9 cellular contexts compared by ENCODE assay signal in the genomic region with DNA sequence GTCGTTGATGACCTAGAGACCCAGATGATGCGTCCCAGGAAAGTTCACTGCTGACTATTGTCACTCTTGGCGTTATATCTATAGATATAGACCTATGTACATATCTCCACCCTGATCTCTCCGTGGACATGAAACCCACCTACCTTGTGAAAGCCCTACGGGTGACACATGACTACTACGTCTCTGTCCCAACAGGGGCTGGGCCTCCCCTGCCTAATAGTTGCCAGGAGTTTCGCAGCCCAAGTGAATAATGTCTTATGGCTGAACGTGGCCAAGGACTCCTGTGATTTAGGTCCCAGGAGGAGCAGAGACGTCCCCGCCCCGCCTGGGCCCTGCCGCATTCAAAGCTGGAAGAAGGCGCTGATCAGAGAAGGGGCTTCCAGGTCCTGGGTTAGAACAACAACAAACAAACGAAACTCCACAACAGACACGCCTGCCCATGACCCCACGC. TPM values are rescaled to one million over a fixed set of nuclear protein-coding genes. Genes with fewer than 3 reads are reported as not detected.
DNase-seq lines count a peak whose midpoint lies in the region; ATAC-seq lines count a peak whose summit lies in the region.
"Had no signal": no experiment of that assay in that cellular context is flagged by ENCODE, and none has a peak within 500 bp of the region (broad histone marks: within the 10 kb centered on the region; RNA-seq: fewer than 3 reads in every experiment).

No MANE protein-coding gene starts in this region.

- POLR2A ChIA-PET in activated CD4-positive, alpha-beta memory T cell treated with anti-CD3 and anti-CD28 coated beads, Interleukin-2, amount 10 ng/mL, durations not matched to agents 7 days and 5 days (lab: Charles Lee), result interaction anchor here (1.3 kb wide), 1 partner anchor 49 kb away, joined by 4 read pairs; no protein-coding TSS in a partner anchor

- H3K27ac Mint-ChIP-seq in T-helper 2 cell treated with Interferon-gamma antibody and Interleukin-4, amounts not matched to agents 5 μg/mL and 100 μg/mL, for 36 hours, result peak overlapping the region; percentile 4
- no peak overlapping the region for H3K27ac Mint-ChIP-seq in activated CD4-positive, alpha-beta memory T cell treated with anti-CD3 and anti-CD28 coated beads, Interleukin-2, amount 10 ng/mL, durations not matched to agents 7 days and 5 days
- no peak overlapping the region for H3K27ac Mint-ChIP-seq in stimulated activated effector memory CD8-positive, alpha-beta T cell treated with anti-CD3 and anti-CD28 coated beads, Interleukin-12 subunit alpha, Interleukin-12 subunit beta, amount 100 ng/mL, for 72 hours

- DNase-seq in T-helper 2 cell treated with Interferon-gamma antibody and Interleukin-4, amounts not matched to agents 5 μg/mL and 100 μg/mL, for 36 hours (ENCODE audit: low spot score), result no peak
- DNase-seq in T-helper 2 cell (no peak), NCI-H2107 (lab: John Stamatoyannopoulos, UW) (no peak), anterior cingulate cortex (lab: John Stamatoyannopoulos, UW) (no peak)
- DNase-seq in activated CD4-positive, alpha-beta memory T cell treated with anti-CD3 and anti-CD28 coated beads, Interleukin-2, amount 10 ng/mL, durations not matched to agents 7 days and 5 days, result no peak
- DNase-seq in stimulated activated effector memory CD8-positive, alpha-beta T cell treated with anti-CD3 and anti-CD28 coated beads, Interleukin-12 subunit alpha, Interleukin-12 subunit beta, amount 100 ng/mL, for 72 hours (ENCODE audit: low spot score in 2 of 2), result no peak
- DNase-seq: NCI-H1694 had no signal

- peaks cover 15% of the 10 kb centered on the region for H3K4me1 Mint-ChIP-seq in T-helper 2 cell treated with Interferon-gamma antibody and Interleukin-4, amounts not matched to agents 5 μg/mL and 100 μg/mL, for 36 hours (ENCODE audit: low read depth)
- peaks cover 34% of the 10 kb centered on the region for H3K4me1 Mint-ChIP-seq in activated CD4-positive, alpha-beta memory T cell treated with anti-CD3 and anti-CD28 coated beads, Interleukin-2, amount 10 ng/mL, durations not matched to agents 7 days and 5 days
- H3K4me1 Mint-ChIP-seq in stimulated activated effector memory CD8-positive, alpha-beta T cell treated with anti-CD3 and anti-CD28 coated beads, Interleukin-12 subunit alpha, Interleukin-12 subunit beta, amount 100 ng/mL, for 72 hours, result peaks cover 40% of the 10 kb centered on the region

- peak overlapping the region; percentile 21 for H3K4me3 ChIP-seq in iPS-11a (ENCODE audit: low read depth, low read length)

- no peaks in the 10 kb centered on the region for H3K36me3 Mint-ChIP-seq in T-helper 2 cell treated with Interferon-gamma antibody and Interleukin-4, amounts not matched to agents 5 μg/mL and 100 μg/mL, for 36 hours (ENCODE audit: low read depth)
- peaks cover 2% of the 10 kb centered on the region for H3K36me3 Mint-ChIP-seq in activated CD4-positive, alpha-beta memory T cell treated with anti-CD3 and anti-CD28 coated beads, Interleukin-2, amount 10 ng/mL, durations not matched to agents 7 days and 5 days (ENCODE audit: low read depth)
- H3K36me3 Mint-ChIP-seq in stimulated activated effector memory CD8-positive, alpha-beta T cell treated with anti-CD3 and anti-CD28 coated beads, Interleukin-12 subunit alpha, Interleukin-12 subunit beta, amount 100 ng/mL, for 72 hours, result no peaks in the 10 kb centered on the region

- no peaks in the 10 kb centered on the region for H3K9me3 Mint-ChIP-seq in T-helper 2 cell treated with Interferon-gamma antibody and Interleukin-4, amounts not matched to agents 5 μg/mL and 100 μg/mL, for 36 hours
- no peaks in the 10 kb centered on the region for H3K9me3 Mint-ChIP-seq in activated CD4-positive, alpha-beta memory T cell treated with anti-CD3 and anti-CD28 coated beads, Interleukin-2, amount 10 ng/mL, durations not matched to agents 7 days and 5 days
- no peaks in the 10 kb centered on the region for H3K9me3 Mint-ChIP-seq in stimulated activated effector memory CD8-positive, alpha-beta T cell treated with anti-CD3 and anti-CD28 coated beads, Interleukin-12 subunit alpha, Interleukin-12 subunit beta, amount 100 ng/mL, for 72 hours

- CTCF ChIA-PET in activated CD4-positive, alpha-beta memory T cell treated with anti-CD3 and anti-CD28 coated beads, Interleukin-2, amount 10 ng/mL, durations not matched to agents 7 days and 5 days (lab: Charles Lee), result no interaction called here

- H3K4me3 Mint-ChIP-seq in T-helper 2 cell treated with Interferon-gamma antibody and Interleukin-4, amounts not matched to agents 5 μg/mL and 100 μg/mL, for 36 hours, result peak overlapping the region; percentile 39
- peak overlapping the region; percentile 58 for H3K4me3 Mint-ChIP-seq in activated CD4-positive, alpha-beta memory T cell treated with anti-CD3 and anti-CD28 coated beads, Interleukin-2, amount 10 ng/mL, durations not matched to agents 7 days and 5 days
- H3K4me3 Mint-ChIP-seq in stimulated activated effector memory CD8-positive, alpha-beta T cell treated with anti-CD3 and anti-CD28 coated beads, Interleukin-12 subunit alpha, Interleukin-12 subunit beta, amount 100 ng/mL, for 72 hours, result peak overlapping the region; percentile 68

- peaks cover 87% of the 10 kb centered on the region for H3K27me3 Mint-ChIP-seq in T-helper 2 cell treated with Interferon-gamma antibody and Interleukin-4, amounts not matched to agents 5 μg/mL and 100 μg/mL, for 36 hours (ENCODE audit: low read depth)
- H3K27me3 Mint-ChIP-seq in activated CD4-positive, alpha-beta memory T cell treated with anti-CD3 and anti-CD28 coated beads, Interleukin-2, amount 10 ng/mL, durations not matched to agents 7 days and 5 days, result peaks cover 81% of the 10 kb centered on the region

- no peak for ATAC-seq in stimulated activated effector memory CD8-positive, alpha-beta T cell treated with anti-CD3 and anti-CD28 coated beads, Interleukin-12 subunit alpha, Interleukin-12 subunit beta, amount 100 ng/mL, for 72 hours
- ATAC-seq in GM18861 (IDR thresholded peaks at IDR 0.05; ENCODE audit: unreplicated experiment), result no peak

RNA-seq across cellular contexts. Expression of gene POU4F1, which starts 4.9 kb away (rescaled TPM):
- under 1 TPM; 0.18 to 0.28 TPM for total RNA-seq in activated CD4-positive, alpha-beta memory T cell treated with anti-CD3 and anti-CD28 coated beads, Interleukin-2, amount 10 ng/mL, durations not matched to agents 7 days and 5 days

RNA-seq across cellular contexts. Expression of gene OBI1, which starts 50.7 kb away (rescaled TPM):
- total RNA-seq in activated CD4-positive, alpha-beta memory T cell treated with anti-CD3 and anti-CD28 coated beads, Interleukin-2, amount 10 ng/mL, durations not matched to agents 7 days and 5 days, result 10 to 100 TPM; 15.3 to 16.3 TPM
